1 cellular context compared by ENCODE assay signal in the genomic region with DNA sequence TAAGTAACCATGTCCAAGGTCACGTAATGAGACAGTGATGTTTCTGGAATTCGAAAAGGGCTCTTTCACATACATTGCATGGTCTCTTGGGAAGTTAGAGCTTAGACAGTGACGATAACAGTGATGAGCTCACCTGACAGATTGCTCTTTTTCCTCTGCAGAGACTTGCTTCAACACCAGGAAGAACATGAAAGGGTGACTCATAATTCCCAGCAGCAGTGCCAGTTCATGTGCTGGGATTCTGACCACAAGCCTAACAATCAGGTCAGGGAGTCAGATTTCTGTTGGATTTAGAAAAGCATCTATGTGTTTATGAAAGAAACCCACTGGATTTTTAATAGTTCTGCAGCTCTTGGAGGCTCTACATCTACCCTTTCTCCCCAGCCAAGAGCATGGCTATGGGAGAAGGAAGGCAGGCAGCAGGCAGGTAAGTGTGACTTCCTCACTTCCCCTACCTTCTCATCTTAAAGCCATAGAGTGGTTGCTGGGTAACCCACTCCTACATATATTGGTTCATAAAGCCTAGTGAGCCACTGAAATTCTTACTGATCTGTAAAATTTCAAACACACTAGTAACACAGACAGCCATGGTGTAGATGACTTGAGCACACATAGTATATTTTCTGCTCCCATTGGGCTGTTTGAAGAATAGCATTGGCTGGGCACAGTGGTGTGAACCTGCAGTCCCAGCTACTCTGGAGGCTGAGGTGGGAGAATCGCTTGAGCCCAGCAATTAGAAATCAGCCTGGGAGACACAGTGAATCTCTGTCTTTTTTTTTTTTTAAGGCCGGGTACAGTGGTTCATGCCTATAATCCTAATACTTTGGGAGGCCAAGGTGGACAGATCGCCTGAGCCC.
TF ChIP-seq lines count a peak whose summit lies in the region.

No MANE protein-coding gene starts in this region.

TF ChIP-seq in HepG2, 621 proteins besides CTCF, POLR2A, EP300 and RAD21 (continued from another document and continues in another):
- peak; percentile 62; the same call in 1 of the 2 replicates for TF ChIP-seq MYPOP (CRISPR knock-in tag; IDR thresholded peaks at IDR 0.05)
- 0 out of 2 replicates have a peak, but pooled peaks have one; percentile 61 for TF ChIP-seq ZNF335 (CRISPR knock-in tag; IDR thresholded peaks at IDR 0.05)
- peak; percentile 90 for TF ChIP-seq ZNF331 (CRISPR knock-in tag; IDR thresholded peaks at IDR 0.05)
- TF ChIP-seq, protein P1, sequence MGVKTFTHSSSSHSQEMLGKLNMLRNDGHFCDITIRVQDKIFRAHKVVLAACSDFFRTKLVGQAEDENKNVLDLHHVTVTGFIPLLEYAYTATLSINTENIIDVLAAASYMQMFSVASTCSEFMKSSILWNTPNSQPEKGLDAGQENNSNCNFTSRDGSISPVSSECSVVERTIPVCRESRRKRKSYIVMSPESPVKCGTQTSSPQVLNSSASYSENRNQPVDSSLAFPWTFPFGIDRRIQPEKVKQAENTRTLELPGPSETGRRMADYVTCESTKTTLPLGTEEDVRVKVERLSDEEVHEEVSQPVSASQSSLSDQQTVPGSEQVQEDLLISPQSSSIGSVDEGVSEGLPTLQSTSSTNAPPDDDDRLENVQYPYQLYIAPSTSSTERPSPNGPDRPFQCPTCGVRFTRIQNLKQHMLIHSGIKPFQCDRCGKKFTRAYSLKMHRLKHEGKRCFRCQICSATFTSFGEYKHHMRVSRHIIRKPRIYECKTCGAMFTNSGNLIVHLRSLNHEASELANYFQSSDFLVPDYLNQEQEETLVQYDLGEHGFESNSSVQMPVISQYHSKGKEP (CRISPR knock-in tag; IDR thresholded peaks at IDR 0.05), result no peak
- no peak for TF ChIP-seq ZNF737 (CRISPR knock-in tag; IDR thresholded peaks at IDR 0.05; ENCODE audit: borderline replicate concordance)
- no peak for TF ChIP-seq KLF13 (CRISPR knock-in tag; IDR thresholded peaks at IDR 0.05)
- TF ChIP-seq NPAS2 (CRISPR knock-in tag; IDR thresholded peaks at IDR 0.05; ENCODE audit: borderline replicate concordance), result no peak
- TF ChIP-seq TCF7 (IDR thresholded peaks at IDR 0.05; ENCODE audit: low read depth), result peak; percentile 86
- TF ChIP-seq TEAD3 (CRISPR knock-in tag; optimal IDR thresholded peaks at IDR 0.05; ENCODE audit: borderline replicate concordance), result peak; percentile 92
- no peak for TF ChIP-seq SOX6 (IDR thresholded peaks at IDR 0.05)
- TF ChIP-seq SOX6 (CRISPR knock-in tag; IDR thresholded peaks at IDR 0.05), result peak; percentile 87
- TF ChIP-seq DMTF1 (CRISPR knock-in tag; IDR thresholded peaks at IDR 0.05), result no peak
- no peak for TF ChIP-seq ZSCAN25 (CRISPR knock-in tag; IDR thresholded peaks at IDR 0.05)
- no peak for TF ChIP-seq TAF15 (IDR thresholded peaks at IDR 0.05; ENCODE audit: low read depth, low read length, poor library complexity, severe bottlenecking)
- no peak for TF ChIP-seq REPIN1 (CRISPR knock-in tag; IDR thresholded peaks at IDR 0.05; ENCODE audit: borderline replicate concordance, low read depth)
- TF ChIP-seq ZBTB7B (CRISPR knock-in tag; IDR thresholded peaks at IDR 0.05), result no peak
- peak; percentile 64; the same call in 1 of the 2 replicates for TF ChIP-seq SALL1 (CRISPR knock-in tag; IDR thresholded peaks at IDR 0.05)
- TF ChIP-seq DMAP1 (CRISPR knock-in tag; IDR thresholded peaks at IDR 0.05), result peak; percentile 61; the same call in 1 of the 2 replicates
- TF ChIP-seq, protein P2, sequence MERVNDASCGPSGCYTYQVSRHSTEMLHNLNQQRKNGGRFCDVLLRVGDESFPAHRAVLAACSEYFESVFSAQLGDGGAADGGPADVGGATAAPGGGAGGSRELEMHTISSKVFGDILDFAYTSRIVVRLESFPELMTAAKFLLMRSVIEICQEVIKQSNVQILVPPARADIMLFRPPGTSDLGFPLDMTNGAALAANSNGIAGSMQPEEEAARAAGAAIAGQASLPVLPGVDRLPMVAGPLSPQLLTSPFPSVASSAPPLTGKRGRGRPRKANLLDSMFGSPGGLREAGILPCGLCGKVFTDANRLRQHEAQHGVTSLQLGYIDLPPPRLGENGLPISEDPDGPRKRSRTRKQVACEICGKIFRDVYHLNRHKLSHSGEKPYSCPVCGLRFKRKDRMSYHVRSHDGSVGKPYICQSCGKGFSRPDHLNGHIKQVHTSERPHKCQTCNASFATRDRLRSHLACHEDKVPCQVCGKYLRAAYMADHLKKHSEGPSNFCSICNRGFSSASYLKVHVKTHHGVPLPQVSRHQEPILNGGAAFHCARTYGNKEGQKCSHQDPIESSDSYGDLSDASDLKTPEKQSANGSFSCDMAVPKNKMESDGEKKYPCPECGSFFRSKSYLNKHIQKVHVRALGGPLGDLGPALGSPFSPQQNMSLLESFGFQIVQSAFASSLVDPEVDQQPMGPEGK (CRISPR knock-in tag; IDR thresholded peaks at IDR 0.05), result 0 out of 2 replicates have a peak, but pooled peaks have one; percentile 7
- no peak for TF ChIP-seq REL (CRISPR knock-in tag; conservative IDR thresholded peaks at IDR 0.05)
- TF ChIP-seq ZNF496 (CRISPR knock-in tag; IDR thresholded peaks at IDR 0.05; ENCODE audit: insufficient replicate concordance), result no peak
- TF ChIP-seq EZH2 (conservative IDR thresholded peaks at IDR 0.05; ENCODE audit: low read depth, low read length), result no peak
- TF ChIP-seq HMGA1 (CRISPR knock-in tag; conservative IDR thresholded peaks at IDR 0.05), result no peak
- no peak for TF ChIP-seq THYN1 (CRISPR knock-in tag; IDR thresholded peaks at IDR 0.05; ENCODE audit: borderline replicate concordance, low read depth)
- no peak; the same call in 1 of the 2 replicates for TF ChIP-seq SP5 (CRISPR knock-in tag; IDR thresholded peaks at IDR 0.05; ENCODE audit: borderline replicate concordance, low read depth)
- no peak for TF ChIP-seq ZNF570 (CRISPR knock-in tag; IDR thresholded peaks at IDR 0.05; ENCODE audit: borderline replicate concordance)
- peak; percentile 31; the same call in 1 of the 2 replicates for TF ChIP-seq SIN3A (IDR thresholded peaks at IDR 0.05; ENCODE audit: borderline replicate concordance, low read depth, low read length)
- TF ChIP-seq ZNF512B (CRISPR knock-in tag; IDR thresholded peaks at IDR 0.05; ENCODE audit: borderline replicate concordance), result no peak
- peak; percentile 68; the same call in 1 of the 2 replicates for TF ChIP-seq KLF11 (CRISPR knock-in tag; IDR thresholded peaks at IDR 0.05)
- TF ChIP-seq MBNL3 (CRISPR knock-in tag; conservative IDR thresholded peaks at IDR 0.05), result no peak
- TF ChIP-seq, protein P3, sequence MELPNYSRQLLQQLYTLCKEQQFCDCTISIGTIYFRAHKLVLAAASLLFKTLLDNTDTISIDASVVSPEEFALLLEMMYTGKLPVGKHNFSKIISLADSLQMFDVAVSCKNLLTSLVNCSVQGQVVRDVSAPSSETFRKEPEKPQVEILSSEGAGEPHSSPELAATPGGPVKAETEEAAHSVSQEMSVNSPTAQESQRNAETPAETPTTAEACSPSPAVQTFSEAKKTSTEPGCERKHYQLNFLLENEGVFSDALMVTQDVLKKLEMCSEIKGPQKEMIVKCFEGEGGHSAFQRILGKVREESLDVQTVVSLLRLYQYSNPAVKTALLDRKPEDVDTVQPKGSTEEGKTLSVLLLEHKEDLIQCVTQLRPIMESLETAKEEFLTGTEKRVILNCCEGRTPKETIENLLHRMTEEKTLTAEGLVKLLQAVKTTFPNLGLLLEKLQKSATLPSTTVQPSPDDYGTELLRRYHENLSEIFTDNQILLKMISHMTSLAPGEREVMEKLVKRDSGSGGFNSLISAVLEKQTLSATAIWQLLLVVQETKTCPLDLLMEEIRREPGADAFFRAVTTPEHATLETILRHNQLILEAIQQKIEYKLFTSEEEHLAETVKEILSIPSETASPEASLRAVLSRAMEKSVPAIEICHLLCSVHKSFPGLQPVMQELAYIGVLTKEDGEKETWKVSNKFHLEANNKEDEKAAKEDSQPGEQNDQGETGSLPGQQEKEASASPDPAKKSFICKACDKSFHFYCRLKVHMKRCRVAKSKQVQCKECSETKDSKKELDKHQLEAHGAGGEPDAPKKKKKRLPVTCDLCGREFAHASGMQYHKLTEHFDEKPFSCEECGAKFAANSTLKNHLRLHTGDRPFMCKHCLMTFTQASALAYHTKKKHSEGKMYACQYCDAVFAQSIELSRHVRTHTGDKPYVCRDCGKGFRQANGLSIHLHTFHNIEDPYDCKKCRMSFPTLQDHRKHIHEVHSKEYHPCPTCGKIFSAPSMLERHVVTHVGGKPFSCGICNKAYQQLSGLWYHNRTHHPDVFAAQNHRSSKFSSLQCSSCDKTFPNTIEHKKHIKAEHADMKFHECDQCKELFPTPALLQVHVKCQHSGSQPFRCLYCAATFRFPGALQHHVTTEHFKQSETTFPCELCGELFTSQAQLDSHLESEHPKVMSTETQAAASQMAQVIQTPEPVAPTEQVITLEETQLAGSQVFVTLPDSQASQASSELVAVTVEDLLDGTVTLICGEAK (IDR thresholded peaks at IDR 0.05), result no peak
- TF ChIP-seq, protein P3 (CRISPR knock-in tag; IDR thresholded peaks at IDR 0.05), result no peak; the same call in 1 of the 2 replicates
- TF ChIP-seq MIER3 (CRISPR knock-in tag; IDR thresholded peaks at IDR 0.05; ENCODE audit: borderline replicate concordance), result peak; percentile 95
- TF ChIP-seq, protein P4, sequence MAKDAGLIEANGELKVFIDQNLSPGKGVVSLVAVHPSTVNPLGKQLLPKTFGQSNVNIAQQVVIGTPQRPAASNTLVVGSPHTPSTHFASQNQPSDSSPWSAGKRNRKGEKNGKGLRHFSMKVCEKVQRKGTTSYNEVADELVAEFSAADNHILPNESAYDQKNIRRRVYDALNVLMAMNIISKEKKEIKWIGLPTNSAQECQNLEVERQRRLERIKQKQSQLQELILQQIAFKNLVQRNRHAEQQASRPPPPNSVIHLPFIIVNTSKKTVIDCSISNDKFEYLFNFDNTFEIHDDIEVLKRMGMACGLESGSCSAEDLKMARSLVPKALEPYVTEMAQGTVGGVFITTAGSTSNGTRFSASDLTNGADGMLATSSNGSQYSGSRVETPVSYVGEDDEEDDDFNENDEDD (CRISPR knock-in tag; IDR thresholded peaks at IDR 0.05; ENCODE audit: borderline replicate concordance), result no peak
- no peak for TF ChIP-seq ZNF746 (CRISPR knock-in tag; IDR thresholded peaks at IDR 0.05)
- no peak for TF ChIP-seq ZNF253 (CRISPR knock-in tag; IDR thresholded peaks at IDR 0.05; ENCODE audit: borderline replicate concordance)
